In genomic region chr1:66937529-66938234, GRCh38 we compare ENCODE assay signal across 1 cellular context.
TF ChIP-seq lines count a peak whose summit lies in the region.

No MANE protein-coding gene starts in this region.

TF ChIP-seq in HepG2, 621 proteins besides CTCF, POLR2A, EP300 and RAD21:
- no peak for TF ChIP-seq ZNF691 (CRISPR knock-in tag; IDR thresholded peaks at IDR 0.05; ENCODE audit: borderline replicate concordance, low read depth)
- no peak for TF ChIP-seq ETV5 (CRISPR knock-in tag; IDR thresholded peaks at IDR 0.05; ENCODE audit: borderline replicate concordance)
- no peak for TF ChIP-seq SIN3A (IDR thresholded peaks at IDR 0.05; ENCODE audit: borderline replicate concordance, low read depth, low read length)
- no peak for TF ChIP-seq TBX3 (IDR thresholded peaks at IDR 0.05; ENCODE audit: borderline replicate concordance)
- TF ChIP-seq MAFK (conservative IDR thresholded peaks at IDR 0.05 in 1 of 2, IDR thresholded peaks at IDR 0.05 in 1 of 2; ENCODE audit: low read length in 2 of 2), result peak; percentile 39 to 58; a peak in 3 of 4 replicates
- no peak for TF ChIP-seq ZNF605 (CRISPR knock-in tag; IDR thresholded peaks at IDR 0.05)
TF ChIP-seq in HepG2: peak in this region for 1.
